15 cellular contexts compared by ENCODE assay signal in the genomic region with DNA sequence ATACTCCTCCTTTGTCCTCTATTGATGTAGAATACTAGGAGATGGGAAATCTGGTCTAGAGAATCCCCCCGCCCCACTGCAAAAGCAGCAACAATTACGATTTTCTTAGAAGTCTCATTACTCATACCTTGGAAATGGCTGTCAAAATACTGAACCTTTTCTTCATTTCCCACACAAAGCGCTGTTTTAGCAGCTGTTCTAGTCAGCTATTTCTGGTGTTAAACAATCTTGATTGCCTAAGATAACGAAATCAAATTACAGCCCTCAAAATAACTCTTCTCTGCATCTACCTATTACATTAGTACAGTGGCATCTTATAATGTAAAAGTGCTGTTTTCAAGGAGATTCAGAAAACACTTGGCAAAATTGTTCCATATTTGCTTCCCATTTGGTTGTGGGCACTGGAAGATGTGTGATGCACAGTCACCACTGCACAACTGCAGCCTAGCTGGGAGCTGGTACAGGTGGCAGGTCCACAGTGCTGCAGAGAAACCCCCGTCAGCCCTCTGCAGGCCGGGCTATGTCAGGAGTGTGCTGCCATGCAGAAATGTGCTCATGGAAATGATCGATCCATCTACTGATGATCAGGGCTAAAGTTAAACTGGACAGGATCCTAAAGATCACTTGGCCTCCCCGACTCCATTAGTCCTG.
"Had no signal": no experiment of that assay in that cellular context is flagged by ENCODE, and none has a peak within 500 bp of the region (broad histone marks: within the 10 kb centered on the region; RNA-seq: fewer than 3 reads in every experiment).

No MANE protein-coding gene starts in this region.

- H3K27me3 Mint-ChIP-seq: activated naive CD8-positive, alpha-beta T cell treated with anti-CD3 and anti-CD28 coated beads, Interleukin-2, amount 50 U/mL, for 24 hours; naive B cell had no signal

- H3K4me3 ChIP-seq: upper lobe of left lung had no signal

- H3K9me3 Mint-ChIP-seq: activated CD4-positive, alpha-beta T cell treated with anti-CD3 and anti-CD28 coated beads, Interleukin-2, amount 10 ng/mL, durations not matched to agents 7 days and 5 days; activated naive CD8-positive, alpha-beta T cell treated with anti-CD3 and anti-CD28 coated beads, Interleukin-2, amount 50 U/mL, for 24 hours; T-helper 1 cell treated with Interleukin-12 subunit alpha and Interleukin-12 subunit beta and Interleukin-4 antibody, amounts not matched to agents 30 μg/mL and 1 μg/mL, for 36 hours had no signal

- H3K27ac ChIP-seq: neutrophil, upper lobe of left lung had no signal

- H3K36me3 ChIP-seq: neutrophil, upper lobe of left lung had no signal

- DNase-seq: activated CD4-positive, alpha-beta T cell treated with anti-CD3 and anti-CD28 coated beads, Interleukin-2, amount 10 ng/mL, durations not matched to agents 7 days and 5 days; activated CD4-positive, CD25-positive, alpha-beta regulatory T cell; activated CD8-positive, alpha-beta memory T cell treated with anti-CD3 and anti-CD28 coated beads for 24 hours; activated naive CD4-positive, alpha-beta T cell treated with Interleukin-2 at 50 U/mL for 16 hours; activated naive CD8-positive, alpha-beta T cell treated with anti-CD3 and anti-CD28 coated beads, Interleukin-2, amount 50 U/mL, for 24 hours; central memory CD4-positive, alpha-beta T cell; hippocampal formation; naive B cell; posterior cingulate gyrus; right cardiac atrium; stimulated activated CD4-positive, alpha-beta T cell treated with anti-CD3 and anti-CD28 coated beads, Interleukin-1b, Interleukin-23, amount 100 ng/mL, for 48 hours; stimulated activated naive CD4-positive, alpha-beta T cell had no signal

- H3K9me3 ChIP-seq: neutrophil, upper lobe of left lung had no signal

- H3K27me3 ChIP-seq: neutrophil, upper lobe of left lung had no signal

- H3K27ac Mint-ChIP-seq: activated CD4-positive, alpha-beta T cell treated with anti-CD3 and anti-CD28 coated beads, Interleukin-2, amount 10 ng/mL, durations not matched to agents 7 days and 5 days; activated naive CD8-positive, alpha-beta T cell treated with anti-CD3 and anti-CD28 coated beads, Interleukin-2, amount 50 U/mL, for 24 hours; T-helper 1 cell treated with Interleukin-12 subunit alpha and Interleukin-12 subunit beta and Interleukin-4 antibody, amounts not matched to agents 30 μg/mL and 1 μg/mL, for 36 hours had no signal

- H3K4me3 Mint-ChIP-seq: activated CD4-positive, alpha-beta T cell treated with anti-CD3 and anti-CD28 coated beads, Interleukin-2, amount 10 ng/mL, durations not matched to agents 7 days and 5 days; activated naive CD8-positive, alpha-beta T cell treated with anti-CD3 and anti-CD28 coated beads, Interleukin-2, amount 50 U/mL, for 24 hours; naive B cell; T-helper 1 cell treated with Interleukin-12 subunit alpha and Interleukin-12 subunit beta and Interleukin-4 antibody, amounts not matched to agents 30 μg/mL and 1 μg/mL, for 36 hours had no signal

- ATAC-seq: activated naive CD8-positive, alpha-beta T cell treated with anti-CD3 and anti-CD28 coated beads, Interleukin-2, amount 50 U/mL, for 24 hours had no signal

- H3K4me1 Mint-ChIP-seq: activated CD4-positive, alpha-beta T cell treated with anti-CD3 and anti-CD28 coated beads, Interleukin-2, amount 10 ng/mL, durations not matched to agents 7 days and 5 days had no signal
